ENCODE assay signal across 13 cellular contexts in the genomic region with DNA sequence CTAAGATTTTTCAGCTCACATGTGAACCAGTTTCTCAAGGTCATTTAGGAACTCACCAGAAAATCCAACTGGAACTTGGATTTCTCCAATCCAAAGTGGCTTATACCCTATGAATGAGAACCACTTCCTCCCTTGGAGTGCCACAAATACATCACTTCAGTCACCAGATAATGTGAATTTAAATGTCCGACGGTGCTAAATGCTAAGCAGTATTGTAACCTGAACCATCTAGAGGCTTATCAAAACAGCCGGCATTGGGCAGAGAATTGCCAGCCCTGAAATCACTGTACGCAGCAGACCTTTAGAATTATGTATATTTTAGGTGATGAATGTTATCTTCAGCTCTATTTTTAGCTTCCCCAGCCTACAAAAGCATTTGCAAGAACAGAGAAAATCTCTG.
A peak's percentile ranks its signal among the peaks of the same experiment; 100 is the strongest.
DNase-seq lines count a peak whose midpoint lies in the region; ATAC-seq and TF ChIP-seq lines count a peak whose summit lies in the region.
"Had no signal": no experiment of that assay in that cellular context is flagged by ENCODE, and none has a peak within 500 bp of the region (broad histone marks: within the 10 kb centered on the region; RNA-seq: fewer than 3 reads in every experiment).

No MANE protein-coding gene starts in this region.

- TF ChIP-seq CTCF in mesothelial cell of epicardium (IDR thresholded peaks at IDR 0.05; ENCODE audit: unreplicated experiment) = no peak

- H3K36me3 Mint-ChIP-seq in mesothelial cell of epicardium = no peaks in the 10 kb centered on the region
- no peaks in the 10 kb centered on the region for H3K36me3 Mint-ChIP-seq in activated naive CD8-positive, alpha-beta T cell treated with anti-CD3 and anti-CD28 coated beads, Interleukin-2, amount 50 U/mL, for 24 hours (ENCODE audit: low read depth)

- H3K4me3 Mint-ChIP-seq in mesothelial cell of epicardium = no peak overlapping the region
- no peak overlapping the region for H3K4me3 Mint-ChIP-seq in activated naive CD8-positive, alpha-beta T cell treated with anti-CD3 and anti-CD28 coated beads, Interleukin-2, amount 50 U/mL, for 24 hours
- H3K4me3 Mint-ChIP-seq: CD4-positive, alpha-beta memory T cell; T-helper 17 cell had no signal

- H3K4me1 Mint-ChIP-seq in mesothelial cell of epicardium = peaks cover 14% of the 10 kb centered on the region
- no peaks in the 10 kb centered on the region for H3K4me1 Mint-ChIP-seq in activated naive CD8-positive, alpha-beta T cell treated with anti-CD3 and anti-CD28 coated beads, Interleukin-2, amount 50 U/mL, for 24 hours
- H3K4me1 Mint-ChIP-seq: CD4-positive, alpha-beta memory T cell; T-helper 17 cell had no signal

- no peak for ATAC-seq in activated naive CD8-positive, alpha-beta T cell treated with anti-CD3 and anti-CD28 coated beads, Interleukin-2, amount 50 U/mL, for 24 hours
- ATAC-seq in HG03354 (IDR thresholded peaks at IDR 0.05; ENCODE audit: poor library complexity, severe bottlenecking, unreplicated experiment) = no peak
- ATAC-seq: T-helper 17 cell had no signal

- peak overlapping the region; percentile 94 for H3K27ac Mint-ChIP-seq in mesothelial cell of epicardium
- H3K27ac Mint-ChIP-seq in activated naive CD8-positive, alpha-beta T cell treated with anti-CD3 and anti-CD28 coated beads, Interleukin-2, amount 50 U/mL, for 24 hours = no peak overlapping the region
- H3K27ac Mint-ChIP-seq: CD4-positive, alpha-beta memory T cell; T-helper 17 cell had no signal

- no peaks in the 10 kb centered on the region for H3K27me3 Mint-ChIP-seq in mesothelial cell of epicardium (ENCODE audit: low read depth)
- peaks cover 5% of the 10 kb centered on the region for H3K27me3 Mint-ChIP-seq in activated naive CD8-positive, alpha-beta T cell treated with anti-CD3 and anti-CD28 coated beads, Interleukin-2, amount 50 U/mL, for 24 hours
- H3K27me3 Mint-ChIP-seq: T-helper 17 cell had no signal

- peak; percentile 39 for DNase-seq in HEK293T (ENCODE audit: extremely low spot score)
- peak; percentile 37 for DNase-seq in NCI-H2029 (lab: John Stamatoyannopoulos, UW)
- DNase-seq in NCI-H524 treated with DMSO at 0.1 percent for 48 hours (lab: John Stamatoyannopoulos, UW) = peak; percentile 16
- DNase-seq in mesothelial cell of epicardium (ENCODE audit: low spot score in 2 of 2, unreplicated experiment in 2 of 2) = no peak
- DNase-seq in activated naive CD8-positive, alpha-beta T cell treated with anti-CD3 and anti-CD28 coated beads, Interleukin-2, amount 50 U/mL, for 24 hours = no peak
- DNase-seq in NCI-H774 (lab: John Stamatoyannopoulos, UW) = no peak
- DNase-seq: BE2C; CD4-positive, alpha-beta memory T cell; Karpas-422; NCI-H748 treated with DMSO at 0.1 percent for 48 hours; SHP77; T-helper 17 cell had no signal

- CTCF ChIA-PET in HEK293T (lab: Yijun Ruan, JAX) = interaction anchor here (0.5 to 1.4 kb wide), 2 partner anchors 38 to 74 kb away, joined by 3 to 6 read pairs; no protein-coding TSS in a partner anchor

- peaks cover 7% of the 10 kb centered on the region for H3K9me3 Mint-ChIP-seq in mesothelial cell of epicardium
- H3K9me3 Mint-ChIP-seq in activated naive CD8-positive, alpha-beta T cell treated with anti-CD3 and anti-CD28 coated beads, Interleukin-2, amount 50 U/mL, for 24 hours = peaks cover 9% of the 10 kb centered on the region

- POLR2A ChIA-PET in HEK293T (lab: Yijun Ruan, JAX) = no interaction called here

TF ChIP-seq in HEK293T, 16 proteins besides CTCF, POLR2A, EP300 and RAD21:
- no peak for TF ChIP-seq LEF1 (IDR thresholded peaks at IDR 0.05; ENCODE audit: borderline replicate concordance)
- TF ChIP-seq, protein P1, sequence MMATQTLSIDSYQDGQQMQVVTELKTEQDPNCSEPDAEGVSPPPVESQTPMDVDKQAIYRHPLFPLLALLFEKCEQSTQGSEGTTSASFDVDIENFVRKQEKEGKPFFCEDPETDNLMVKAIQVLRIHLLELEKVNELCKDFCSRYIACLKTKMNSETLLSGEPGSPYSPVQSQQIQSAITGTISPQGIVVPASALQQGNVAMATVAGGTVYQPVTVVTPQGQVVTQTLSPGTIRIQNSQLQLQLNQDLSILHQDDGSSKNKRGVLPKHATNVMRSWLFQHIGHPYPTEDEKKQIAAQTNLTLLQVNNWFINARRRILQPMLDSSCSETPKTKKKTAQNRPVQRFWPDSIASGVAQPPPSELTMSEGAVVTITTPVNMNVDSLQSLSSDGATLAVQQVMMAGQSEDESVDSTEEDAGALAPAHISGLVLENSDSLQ (IDR thresholded peaks at IDR 0.05) = peak; percentile 59
TF ChIP-seq in HEK293T: peak in this region for 1.

Comparison
In these comparisons a context has a peak if more than half of its experiments do, and no peak if none do; other contexts are left out.
1. DNase-seq: peak in HEK293T (single experiment), NCI-H2029 (single experiment) and NCI-H524 treated with DMSO at 0.1 percent for 48 hours (single experiment); none in mesothelial cell of epicardium (0 of 2), activated naive CD8-positive, alpha-beta T cell treated with anti-CD3 and anti-CD28 coated beads, Interleukin-2, amount 50 U/mL, for 24 hours (single experiment) and NCI-H774 (single experiment).